Comparison of ENCODE assay signal across 18 cellular contexts in the genomic region with DNA sequence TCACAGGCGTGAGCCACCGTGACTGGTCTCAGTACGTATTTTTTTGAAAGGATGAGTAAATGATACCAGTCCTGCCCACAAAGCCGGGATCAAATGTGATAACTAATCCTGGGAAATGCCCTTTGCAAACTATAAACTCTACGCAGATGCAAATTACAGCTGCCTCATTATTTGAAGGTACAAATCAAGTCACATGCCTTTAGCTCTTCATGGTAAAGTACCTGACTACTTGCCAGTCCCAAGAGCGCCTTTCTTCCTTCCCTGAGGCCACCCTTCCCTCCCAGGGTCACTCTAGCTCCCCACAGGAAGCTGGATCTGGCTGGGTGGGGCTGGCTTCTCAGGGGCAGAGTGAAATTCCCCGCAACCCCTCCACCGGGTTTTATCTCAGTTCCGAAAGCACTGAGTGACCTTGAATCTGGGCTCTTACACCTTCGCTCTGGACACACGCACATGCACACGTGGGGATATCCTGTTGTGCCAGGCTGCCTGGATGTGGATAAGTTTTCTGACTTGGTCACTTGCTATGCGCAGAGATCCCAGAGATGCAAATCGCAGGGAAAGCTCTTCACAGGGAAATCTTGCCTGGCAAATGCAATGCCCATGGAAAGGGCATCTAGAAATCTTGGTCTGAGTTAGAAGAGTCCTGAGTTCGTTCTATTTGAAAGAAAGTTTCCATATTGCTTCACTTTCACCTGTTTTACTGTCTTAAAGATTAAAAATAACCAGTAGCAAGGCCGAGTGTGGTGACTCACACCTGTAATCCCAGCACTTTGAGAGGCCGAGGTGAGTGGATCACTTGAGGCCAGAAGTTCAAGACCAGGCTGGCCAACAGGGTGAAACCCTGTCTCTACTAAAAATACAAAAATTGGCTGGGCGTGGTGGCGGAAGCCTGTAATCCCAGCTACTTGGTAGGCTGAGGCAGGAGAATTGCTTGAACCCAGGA. TPM values are rescaled to one million over a fixed set of nuclear protein-coding genes. Genes with fewer than 3 reads are reported as not detected.
DNase-seq lines count a peak whose midpoint lies in the region; ATAC-seq and TF ChIP-seq lines count a peak whose summit lies in the region.
"Had no signal": no experiment of that assay in that cellular context is flagged by ENCODE, and none has a peak within 500 bp of the region (broad histone marks: within the 10 kb centered on the region; RNA-seq: fewer than 3 reads in every experiment).

No MANE protein-coding gene starts in this region.

- peaks cover 14% of the 10 kb centered on the region for H3K9me3 ChIP-seq in DOHH2 (ENCODE audit: control insufficient read depth, insufficient read depth, low read length)

- H3K27me3 ChIP-seq in DOHH2 (ENCODE audit: control insufficient read depth, low read length), result no peaks in the 10 kb centered on the region
- H3K27me3 ChIP-seq: neural progenitor cell had no signal

- no peak overlapping the region for H3K27ac Mint-ChIP-seq in activated naive CD4-positive, alpha-beta T cell treated with anti-CD3 and anti-CD28 coated beads for 36 hours
- H3K27ac Mint-ChIP-seq: activated CD8-positive, alpha-beta memory T cell treated with anti-CD3 and anti-CD28 coated beads, Interleukin-2, amount 10 ng/mL, durations not matched to agents 7 days and 5 days; mesothelial cell of epicardium; neural progenitor cell had no signal

- CTCF ChIA-PET in activated naive CD4-positive, alpha-beta T cell treated with anti-CD3 and anti-CD28 coated beads for 36 hours (lab: Charles Lee), result no interaction called here

- H3K4me1 Mint-ChIP-seq in activated naive CD4-positive, alpha-beta T cell treated with anti-CD3 and anti-CD28 coated beads for 36 hours (ENCODE audit: low read depth), result no peaks in the 10 kb centered on the region
- H3K4me1 Mint-ChIP-seq: activated CD8-positive, alpha-beta memory T cell treated with anti-CD3 and anti-CD28 coated beads, Interleukin-2, amount 10 ng/mL, durations not matched to agents 7 days and 5 days had no signal

- no peak for TF ChIP-seq CTCF in DOHH2 (IDR thresholded peaks at IDR 0.05; ENCODE audit: low read depth, low read length, poor library complexity, severe bottlenecking)

- peak; percentile 62 to 73 for ATAC-seq in left cardiac atrium
- ATAC-seq: activated CD8-positive, alpha-beta memory T cell treated with anti-CD3 and anti-CD28 coated beads, Interleukin-2, amount 10 ng/mL, durations not matched to agents 7 days and 5 days had no signal

- H3K9me2 ChIP-seq in DOHH2 (replicated peaks; ENCODE audit: control insufficient read depth, low read length), result no peaks in the 10 kb centered on the region

- intact Hi-C loops in left cardiac atrium (cut with DNase I), result loop anchor here in 1 of 2 donors (10.0 kb wide), 1 partner anchor 63 kb away; no protein-coding TSS in a partner anchor
- intact Hi-C loops in activated naive CD4-positive, alpha-beta T cell treated with anti-CD3 and anti-CD28 coated beads for 36 hours (cut with micrococcal nuclease), result no loop called here

- H3K79me2 ChIP-seq in DOHH2 (ENCODE audit: control insufficient read depth, low read length), result peaks cover 85% of the 10 kb centered on the region

- no peaks in the 10 kb centered on the region for H4K20me1 ChIP-seq in DOHH2 (ENCODE audit: control insufficient read depth, insufficient read depth, low read depth, low read length)

- peaks cover 70% of the 10 kb centered on the region for H3K4me1 ChIP-seq in DOHH2 (ENCODE audit: control insufficient read depth, low read length)

- H3K27me3 Mint-ChIP-seq in activated naive CD4-positive, alpha-beta T cell treated with anti-CD3 and anti-CD28 coated beads for 36 hours (ENCODE audit: low read depth), result peaks cover 19% of the 10 kb centered on the region

- peak; percentile 64 for DNase-seq in amniotic epithelial cell (ENCODE audit: low read depth)
- peak; percentile 64 for DNase-seq in left cardiac atrium
- DNase-seq in renal cortical epithelial cell (ENCODE audit: low read depth), result peak; percentile 87
- no peak for DNase-seq in activated naive CD4-positive, alpha-beta T cell treated with anti-CD3 and anti-CD28 coated beads for 36 hours
- no peak for DNase-seq in medulla oblongata (ENCODE audit: extremely low spot score)
- DNase-seq in dedifferentiated amniotic fluid mesenchymal stem cell (ENCODE audit: extremely low spot score), result no peak
- DNase-seq in GDM1 (lab: John Stamatoyannopoulos, UW), result no peak
- DNase-seq: ACHN; activated CD4-positive, CD25-positive, alpha-beta regulatory T cell; activated CD8-positive, alpha-beta memory T cell treated with anti-CD3 and anti-CD28 coated beads, Interleukin-2, amount 10 ng/mL, durations not matched to agents 7 days and 5 days; activated gamma-delta T cell; NCI-H1930; NCI-H524; stimulated activated naive CD4-positive, alpha-beta T cell; T-helper 1 cell had no signal

- peaks cover 24% of the 10 kb centered on the region for H3F3A ChIP-seq in DOHH2 (ENCODE audit: control insufficient read depth, insufficient read depth)

- no peaks in the 10 kb centered on the region for H3K36me3 Mint-ChIP-seq in activated naive CD4-positive, alpha-beta T cell treated with anti-CD3 and anti-CD28 coated beads for 36 hours (ENCODE audit: low read depth)
- H3K36me3 Mint-ChIP-seq: activated CD8-positive, alpha-beta memory T cell treated with anti-CD3 and anti-CD28 coated beads, Interleukin-2, amount 10 ng/mL, durations not matched to agents 7 days and 5 days; mesothelial cell of epicardium had no signal

- peaks cover 3% of the 10 kb centered on the region for H3K9me3 Mint-ChIP-seq in activated naive CD4-positive, alpha-beta T cell treated with anti-CD3 and anti-CD28 coated beads for 36 hours

- no peak overlapping the region for H3K4me3 Mint-ChIP-seq in activated naive CD4-positive, alpha-beta T cell treated with anti-CD3 and anti-CD28 coated beads for 36 hours
- H3K4me3 Mint-ChIP-seq: activated CD8-positive, alpha-beta memory T cell treated with anti-CD3 and anti-CD28 coated beads, Interleukin-2, amount 10 ng/mL, durations not matched to agents 7 days and 5 days; mesothelial cell of epicardium; neural progenitor cell had no signal

- H3K4me3 ChIP-seq in DOHH2 (ENCODE audit: low read length), result peak overlapping the region; percentile 58
- H3K4me3 ChIP-seq: neural progenitor cell had no signal

- H3K27ac ChIP-seq in DOHH2 (ENCODE audit: low read depth, low read length), result peak overlapping the region; percentile 97
- H3K27ac ChIP-seq: neural progenitor cell had no signal

- H3K36me3 ChIP-seq in DOHH2 (ENCODE audit: control insufficient read depth, low read length), result peaks cover 30% of the 10 kb centered on the region
- H3K36me3 ChIP-seq: neural progenitor cell had no signal

- peak overlapping the region; percentile 63 for H3K4me2 ChIP-seq in DOHH2 (ENCODE audit: low read length)
- H3K4me2 ChIP-seq: neural progenitor cell had no signal

RNA-seq across cellular contexts. Expression of a gene that starts 8.5 kb away (rescaled TPM):
- total RNA-seq in left cardiac atrium (100 to 1,000 TPM in 1 of 2 donors, 10 to 100 TPM in 1; 56.0 to 108 TPM), renal cortical epithelial cell (23.8 and 64.8 TPM in 2 replicates)
- not detected for total RNA-seq in activated naive CD4-positive, alpha-beta T cell treated with anti-CD3 and anti-CD28 coated beads for 36 hours

Comparison
In these comparisons a context has a peak if more than half of its experiments do, and no peak if none do; other contexts are left out.
1. DNase-seq: peak in amniotic epithelial cell (single experiment), left cardiac atrium (single experiment) and renal cortical epithelial cell (single experiment); none in activated naive CD4-positive, alpha-beta T cell treated with anti-CD3 and anti-CD28 coated beads for 36 hours (single experiment), medulla oblongata (single experiment), dedifferentiated amniotic fluid mesenchymal stem cell (single experiment) and GDM1 (single experiment).
2. RNA of a gene that starts 8.5 kb away (total RNA-seq): 56.0 to 108 TPM in left cardiac atrium and 23.8 to 64.8 TPM in renal cortical epithelial cell; not detected in activated naive CD4-positive, alpha-beta T cell treated with anti-CD3 and anti-CD28 coated beads for 36 hours; every median in the first group is over 10 times any median in the second.